Comparison of ENCODE assay signal across 1 cellular context in the genomic region with DNA sequence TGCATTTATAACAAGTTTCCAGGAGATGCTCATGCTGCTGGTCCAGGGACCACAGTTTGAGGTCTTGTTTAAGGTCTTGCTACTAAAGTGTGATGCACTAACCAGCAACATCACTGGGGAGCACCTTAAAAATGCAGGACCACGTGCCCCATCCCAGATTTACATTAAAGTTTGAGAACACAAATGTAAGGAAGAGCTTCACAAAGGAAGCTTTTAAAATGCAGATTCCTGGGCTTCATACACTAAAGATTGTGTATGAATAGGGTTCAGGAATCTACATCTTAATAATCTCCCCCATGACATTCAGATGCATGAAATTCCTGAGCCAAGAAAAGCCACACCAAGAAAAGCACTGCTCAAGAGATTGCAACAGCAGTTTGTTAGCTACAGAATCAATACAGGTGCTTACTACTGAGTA.
TF ChIP-seq lines count a peak whose summit lies in the region.

No MANE protein-coding gene starts in this region.

TF ChIP-seq in GM23338, 12 proteins besides CTCF, POLR2A, EP300 and RAD21 (continued from another document):
- TF ChIP-seq, protein P1, sequence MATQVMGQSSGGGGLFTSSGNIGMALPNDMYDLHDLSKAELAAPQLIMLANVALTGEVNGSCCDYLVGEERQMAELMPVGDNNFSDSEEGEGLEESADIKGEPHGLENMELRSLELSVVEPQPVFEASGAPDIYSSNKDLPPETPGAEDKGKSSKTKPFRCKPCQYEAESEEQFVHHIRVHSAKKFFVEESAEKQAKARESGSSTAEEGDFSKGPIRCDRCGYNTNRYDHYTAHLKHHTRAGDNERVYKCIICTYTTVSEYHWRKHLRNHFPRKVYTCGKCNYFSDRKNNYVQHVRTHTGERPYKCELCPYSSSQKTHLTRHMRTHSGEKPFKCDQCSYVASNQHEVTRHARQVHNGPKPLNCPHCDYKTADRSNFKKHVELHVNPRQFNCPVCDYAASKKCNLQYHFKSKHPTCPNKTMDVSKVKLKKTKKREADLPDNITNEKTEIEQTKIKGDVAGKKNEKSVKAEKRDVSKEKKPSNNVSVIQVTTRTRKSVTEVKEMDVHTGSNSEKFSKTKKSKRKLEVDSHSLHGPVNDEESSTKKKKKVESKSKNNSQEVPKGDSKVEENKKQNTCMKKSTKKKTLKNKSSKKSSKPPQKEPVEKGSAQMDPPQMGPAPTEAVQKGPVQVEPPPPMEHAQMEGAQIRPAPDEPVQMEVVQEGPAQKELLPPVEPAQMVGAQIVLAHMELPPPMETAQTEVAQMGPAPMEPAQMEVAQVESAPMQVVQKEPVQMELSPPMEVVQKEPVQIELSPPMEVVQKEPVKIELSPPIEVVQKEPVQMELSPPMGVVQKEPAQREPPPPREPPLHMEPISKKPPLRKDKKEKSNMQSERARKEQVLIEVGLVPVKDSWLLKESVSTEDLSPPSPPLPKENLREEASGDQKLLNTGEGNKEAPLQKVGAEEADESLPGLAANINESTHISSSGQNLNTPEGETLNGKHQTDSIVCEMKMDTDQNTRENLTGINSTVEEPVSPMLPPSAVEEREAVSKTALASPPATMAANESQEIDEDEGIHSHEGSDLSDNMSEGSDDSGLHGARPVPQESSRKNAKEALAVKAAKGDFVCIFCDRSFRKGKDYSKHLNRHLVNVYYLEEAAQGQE (IDR thresholded peaks at IDR 0.05; ENCODE audit: unreplicated experiment) = no peak
- TF ChIP-seq POLR2AphosphoS5 (IDR thresholded peaks at IDR 0.05; ENCODE audit: low read depth) (peak; percentile 37; the same call in 1 of the 2 replicates), ZNF331 (CRISPR knock-in tag; IDR thresholded peaks at IDR 0.05; ENCODE audit: low read depth) (no peak), EZH2phosphoT487 (IDR thresholded peaks at IDR 0.05; ENCODE audit: unreplicated experiment) (no peak), STAT1 (IDR thresholded peaks at IDR 0.05; ENCODE audit: unreplicated experiment) (no peak), CREB1 (CRISPR knock-in tag; IDR thresholded peaks at IDR 0.05; ENCODE audit: low read depth) (peak; percentile 51; the same call in 1 of the 2 replicates)
- TF ChIP-seq, protein P2, sequence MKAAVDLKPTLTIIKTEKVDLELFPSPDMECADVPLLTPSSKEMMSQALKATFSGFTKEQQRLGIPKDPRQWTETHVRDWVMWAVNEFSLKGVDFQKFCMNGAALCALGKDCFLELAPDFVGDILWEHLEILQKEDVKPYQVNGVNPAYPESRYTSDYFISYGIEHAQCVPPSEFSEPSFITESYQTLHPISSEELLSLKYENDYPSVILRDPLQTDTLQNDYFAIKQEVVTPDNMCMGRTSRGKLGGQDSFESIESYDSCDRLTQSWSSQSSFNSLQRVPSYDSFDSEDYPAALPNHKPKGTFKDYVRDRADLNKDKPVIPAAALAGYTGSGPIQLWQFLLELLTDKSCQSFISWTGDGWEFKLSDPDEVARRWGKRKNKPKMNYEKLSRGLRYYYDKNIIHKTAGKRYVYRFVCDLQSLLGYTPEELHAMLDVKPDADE (IDR thresholded peaks at IDR 0.05) = no peak
- TF ChIP-seq, protein P3, sequence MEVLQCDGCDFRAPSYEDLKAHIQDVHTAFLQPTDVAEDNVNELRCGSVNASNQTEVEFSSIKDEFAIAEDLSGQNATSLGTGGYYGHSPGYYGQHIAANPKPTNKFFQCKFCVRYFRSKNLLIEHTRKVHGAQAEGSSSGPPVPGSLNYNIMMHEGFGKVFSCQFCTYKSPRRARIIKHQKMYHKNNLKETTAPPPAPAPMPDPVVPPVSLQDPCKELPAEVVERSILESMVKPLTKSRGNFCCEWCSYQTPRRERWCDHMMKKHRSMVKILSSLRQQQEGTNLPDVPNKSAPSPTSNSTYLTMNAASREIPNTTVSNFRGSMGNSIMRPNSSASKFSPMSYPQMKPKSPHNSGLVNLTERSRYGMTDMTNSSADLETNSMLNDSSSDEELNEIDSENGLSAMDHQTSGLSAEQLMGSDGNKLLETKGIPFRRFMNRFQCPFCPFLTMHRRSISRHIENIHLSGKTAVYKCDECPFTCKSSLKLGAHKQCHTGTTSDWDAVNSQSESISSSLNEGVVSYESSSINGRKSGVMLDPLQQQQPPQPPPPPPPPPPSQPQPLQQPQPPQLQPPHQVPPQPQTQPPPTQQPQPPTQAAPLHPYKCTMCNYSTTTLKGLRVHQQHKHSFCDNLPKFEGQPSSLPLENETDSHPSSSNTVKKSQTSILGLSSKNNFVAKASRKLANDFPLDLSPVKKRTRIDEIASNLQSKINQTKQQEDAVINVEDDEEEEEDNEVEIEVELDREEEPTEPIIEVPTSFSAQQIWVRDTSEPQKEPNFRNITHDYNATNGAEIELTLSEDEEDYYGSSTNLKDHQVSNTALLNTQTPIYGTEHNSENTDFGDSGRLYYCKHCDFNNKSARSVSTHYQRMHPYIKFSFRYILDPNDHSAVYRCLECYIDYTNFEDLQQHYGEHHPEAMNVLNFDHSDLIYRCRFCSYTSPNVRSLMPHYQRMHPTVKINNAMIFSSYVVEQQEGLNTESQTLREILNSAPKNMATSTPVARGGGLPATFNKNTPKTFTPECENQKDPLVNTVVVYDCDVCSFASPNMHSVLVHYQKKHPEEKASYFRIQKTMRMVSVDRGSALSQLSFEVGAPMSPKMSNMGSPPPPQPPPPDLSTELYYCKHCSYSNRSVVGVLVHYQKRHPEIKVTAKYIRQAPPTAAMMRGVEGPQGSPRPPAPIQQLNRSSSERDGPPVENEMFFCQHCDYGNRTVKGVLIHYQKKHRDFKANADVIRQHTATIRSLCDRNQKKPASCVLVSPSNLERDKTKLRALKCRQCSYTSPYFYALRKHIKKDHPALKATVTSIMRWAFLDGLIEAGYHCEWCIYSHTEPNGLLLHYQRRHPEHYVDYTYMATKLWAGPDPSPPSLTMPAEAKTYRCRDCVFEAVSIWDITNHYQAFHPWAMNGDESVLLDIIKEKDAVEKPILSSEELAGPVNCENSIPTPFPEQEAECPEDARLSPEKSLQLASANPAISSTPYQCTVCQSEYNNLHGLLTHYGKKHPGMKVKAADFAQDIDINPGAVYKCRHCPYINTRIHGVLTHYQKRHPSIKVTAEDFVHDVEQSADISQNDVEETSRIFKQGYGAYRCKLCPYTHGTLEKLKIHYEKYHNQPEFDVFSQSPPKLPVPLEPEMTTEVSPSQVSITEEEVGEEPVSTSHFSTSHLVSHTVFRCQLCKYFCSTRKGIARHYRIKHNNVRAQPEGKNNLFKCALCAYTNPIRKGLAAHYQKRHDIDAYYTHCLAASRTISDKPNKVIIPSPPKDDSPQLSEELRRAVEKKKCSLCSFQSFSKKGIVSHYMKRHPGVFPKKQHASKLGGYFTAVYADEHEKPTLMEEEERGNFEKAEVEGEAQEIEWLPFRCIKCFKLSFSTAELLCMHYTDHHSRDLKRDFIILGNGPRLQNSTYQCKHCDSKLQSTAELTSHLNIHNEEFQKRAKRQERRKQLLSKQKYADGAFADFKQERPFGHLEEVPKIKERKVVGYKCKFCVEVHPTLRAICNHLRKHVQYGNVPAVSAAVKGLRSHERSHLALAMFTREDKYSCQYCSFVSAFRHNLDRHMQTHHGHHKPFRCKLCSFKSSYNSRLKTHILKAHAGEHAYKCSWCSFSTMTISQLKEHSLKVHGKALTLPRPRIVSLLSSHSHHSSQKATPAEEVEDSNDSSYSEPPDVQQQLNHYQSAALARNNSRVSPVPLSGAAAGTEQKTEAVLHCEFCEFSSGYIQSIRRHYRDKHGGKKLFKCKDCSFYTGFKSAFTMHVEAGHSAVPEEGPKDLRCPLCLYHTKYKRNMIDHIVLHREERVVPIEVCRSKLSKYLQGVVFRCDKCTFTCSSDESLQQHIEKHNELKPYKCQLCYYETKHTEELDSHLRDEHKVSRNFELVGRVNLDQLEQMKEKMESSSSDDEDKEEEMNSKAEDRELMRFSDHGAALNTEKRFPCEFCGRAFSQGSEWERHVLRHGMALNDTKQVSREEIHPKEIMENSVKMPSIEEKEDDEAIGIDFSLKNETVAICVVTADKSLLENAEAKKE (CRISPR knock-in tag; IDR thresholded peaks at IDR 0.05) = peak; percentile 77; the same call in 1 of the 2 replicates
TF ChIP-seq in GM23338: peak in this region for 5.
